In the genomic region with DNA sequence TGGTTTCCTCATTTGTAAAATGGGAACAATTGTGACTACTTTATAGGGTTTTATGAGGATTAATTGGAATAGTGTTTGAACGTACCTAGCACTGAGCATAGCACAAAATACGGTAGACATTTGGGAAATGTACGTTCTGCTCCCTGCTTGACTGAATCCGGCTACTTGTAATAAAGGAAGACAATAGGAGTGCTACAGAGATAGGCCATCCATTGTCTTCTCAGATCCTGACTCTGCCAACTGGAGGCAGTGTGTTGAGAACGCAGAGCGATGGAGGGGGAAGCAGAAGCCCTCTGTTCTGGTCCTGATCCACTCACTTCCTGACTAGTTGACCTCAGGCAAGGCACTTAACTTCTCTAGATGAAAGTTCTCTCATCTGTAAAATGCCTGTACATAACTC, we compare ENCODE assay signal across 17 cellular contexts. TPM values are rescaled to one million over a fixed set of nuclear protein-coding genes. Genes with fewer than 3 reads are reported as not detected.
"Had no signal": no experiment of that assay in that cellular context is flagged by ENCODE, and none has a peak within 500 bp of the region (broad histone marks: within the 10 kb centered on the region; RNA-seq: fewer than 3 reads in every experiment).

No MANE protein-coding gene starts in this region.

- H3K4me1 ChIP-seq: transverse colon had no signal

- ATAC-seq: esophagus mucosa; mucosa of descending colon; naive thymus-derived CD8-positive, alpha-beta T cell; right cardiac atrium; stimulated activated naive CD8-positive, alpha-beta T cell treated with anti-CD3 and anti-CD28 coated beads, Interleukin-15, Interleukin-2, amounts not matched to agents 100 U/mL and 50 U/mL, for 24 hours had no signal

- H3K27ac ChIP-seq: neutrophil, thoracic aorta, transverse colon had no signal

- H3K9me3 ChIP-seq: mucosa of descending colon, neutrophil, thoracic aorta, transverse colon had no signal

- DNase-seq: cortex of kidney; effector memory CD4-positive, alpha-beta T cell; glutamatergic neuron; mucosa of descending colon; naive thymus-derived CD8-positive, alpha-beta T cell; right cardiac atrium; small intestine; stimulated activated CD4-positive, alpha-beta T cell treated with anti-CD3 and anti-CD28 coated beads, Interleukin-12 subunit alpha, Interleukin-12 subunit beta, amount 100 ng/mL, for 4 hours; stimulated activated naive CD8-positive, alpha-beta T cell treated with anti-CD3 and anti-CD28 coated beads, Interleukin-15, Interleukin-2, amounts not matched to agents 100 U/mL and 50 U/mL, for 24 hours; transverse colon had no signal

- H3K36me3 ChIP-seq: neutrophil, thoracic aorta, transverse colon had no signal

- H3K4me3 ChIP-seq: mucosa of descending colon, thoracic aorta, transverse colon had no signal

RNA-seq across cellular contexts. Expression of a gene that starts 26.4 kb away (rescaled TPM):
- total RNA-seq: chondrocyte; esophagus mucosa; lung microvascular endothelial cell; mesenteric fat pad; naive thymus-derived CD8-positive, alpha-beta T cell; osteoblast had no signal
